8 cellular contexts compared by ENCODE assay signal in the genomic region with DNA sequence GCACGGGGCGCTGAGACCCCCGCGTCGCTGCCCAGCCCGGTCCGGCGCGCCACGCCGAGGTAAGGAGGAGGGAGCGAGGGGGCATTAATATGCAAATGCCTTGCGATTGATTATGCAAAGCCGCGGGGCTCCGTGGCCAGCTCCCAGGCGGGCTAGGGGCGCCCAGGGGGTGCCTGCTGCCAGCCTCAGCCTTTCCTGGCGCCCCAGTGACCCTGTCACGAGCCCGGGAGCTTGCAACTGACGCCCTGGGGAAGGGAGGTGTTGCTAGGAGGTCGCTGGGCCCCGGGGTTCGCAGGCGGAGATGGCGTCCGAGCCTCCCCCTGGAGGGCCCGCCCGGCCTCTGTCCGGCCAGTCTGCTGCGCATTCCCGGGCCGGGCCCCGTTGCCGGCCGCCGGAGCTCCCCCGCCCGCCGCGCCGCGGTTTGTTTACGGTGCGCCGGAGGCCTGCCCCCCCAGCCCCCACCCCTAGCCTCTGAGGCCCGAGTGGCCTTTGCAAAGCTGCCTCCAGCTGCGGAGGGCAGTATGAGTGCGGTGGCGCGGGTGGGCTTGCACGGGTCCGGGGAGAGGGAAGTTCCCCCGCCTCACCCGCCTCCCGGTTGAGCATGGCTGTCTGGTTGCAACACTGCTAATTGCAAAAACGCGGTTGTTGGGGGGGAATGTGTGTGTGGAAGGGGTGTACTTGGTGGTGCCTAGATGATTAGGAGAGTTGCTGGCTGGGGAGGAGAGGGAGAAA. TPM values are rescaled to one million over a fixed set of nuclear protein-coding genes. Genes with fewer than 3 reads are reported as not detected.
DNase-seq lines count a peak whose midpoint lies in the region; ATAC-seq and TF ChIP-seq lines count a peak whose summit lies in the region.

No MANE protein-coding gene starts in this region.

- TF ChIP-seq RAD21 in liver (IDR thresholded peaks at IDR 0.05): no peak

- H3K27ac ChIP-seq in liver (ENCODE audit: low read depth in 1 of 2, low read length in 2 of 2): peak overlapping the region; percentile 66 to 83

- no peaks in the 10 kb centered on the region for H3K36me3 ChIP-seq in liver (ENCODE audit: control insufficient read depth in 4 of 4, insufficient read depth in 3 of 4, low read depth in 1 of 4, low read length in 3 of 4)

- peaks cover 0 to 38% (median 23%) of the 10 kb centered on the region in 4 donors for H3K4me1 ChIP-seq in liver (ENCODE audit: control insufficient read depth in 4 of 4, insufficient read depth in 4 of 4, low read length in 3 of 4)

- peak; percentile 44 for ATAC-seq in HG03097 (IDR thresholded peaks at IDR 0.05; ENCODE audit: low FRiP score, unreplicated experiment)

- H3K4me3 ChIP-seq in liver (ENCODE audit: low read depth in 1 of 3, low read length in 3 of 3): peak overlapping the region; percentile 83 to 90 (median 90)

- no peak for TF ChIP-seq CTCF in liver (IDR thresholded peaks at IDR 0.05; ENCODE audit: low read depth, low read length, missing input control)

- H3K9me3 ChIP-seq in liver (ENCODE audit: control insufficient read depth in 4 of 4, low read length in 3 of 4): no peaks in the 10 kb centered on the region

- WGBS in liver: under 1% methylated on average over 59 of the region's 59 CpGs

- DNase-seq in NCI-H146 (lab: John Stamatoyannopoulos, UW) (peak; percentile 63), NCI-H146 treated with DMSO at 0.1 percent for 48 hours (lab: John Stamatoyannopoulos, UW; ENCODE audit: unreplicated experiment) (no peak), SIG-M5 treated with dmso at 0.1 percent for 504 hours (lab: John Stamatoyannopoulos, UW; ENCODE audit: unreplicated experiment) (peak; percentile 91), cerebellar cortex (ENCODE audit: low spot score) (peak; percentile 34), superior temporal gyrus (ENCODE audit: extremely low spot score) (peak; percentile 26), NCI-H1436 (lab: John Stamatoyannopoulos, UW) (no peak)

- no peaks in the 10 kb centered on the region for H3K27me3 ChIP-seq in liver (ENCODE audit: control insufficient read depth in 4 of 4, insufficient read depth in 4 of 4, low read length in 3 of 4)

- H3K9ac ChIP-seq in liver (ENCODE audit: low read depth in 1 of 2, low read length in 2 of 2): peak overlapping the region; percentile 26 to 67

TF ChIP-seq in liver, 16 proteins besides CTCF, POLR2A, EP300 and RAD21:
- TF ChIP-seq, protein P1, sequence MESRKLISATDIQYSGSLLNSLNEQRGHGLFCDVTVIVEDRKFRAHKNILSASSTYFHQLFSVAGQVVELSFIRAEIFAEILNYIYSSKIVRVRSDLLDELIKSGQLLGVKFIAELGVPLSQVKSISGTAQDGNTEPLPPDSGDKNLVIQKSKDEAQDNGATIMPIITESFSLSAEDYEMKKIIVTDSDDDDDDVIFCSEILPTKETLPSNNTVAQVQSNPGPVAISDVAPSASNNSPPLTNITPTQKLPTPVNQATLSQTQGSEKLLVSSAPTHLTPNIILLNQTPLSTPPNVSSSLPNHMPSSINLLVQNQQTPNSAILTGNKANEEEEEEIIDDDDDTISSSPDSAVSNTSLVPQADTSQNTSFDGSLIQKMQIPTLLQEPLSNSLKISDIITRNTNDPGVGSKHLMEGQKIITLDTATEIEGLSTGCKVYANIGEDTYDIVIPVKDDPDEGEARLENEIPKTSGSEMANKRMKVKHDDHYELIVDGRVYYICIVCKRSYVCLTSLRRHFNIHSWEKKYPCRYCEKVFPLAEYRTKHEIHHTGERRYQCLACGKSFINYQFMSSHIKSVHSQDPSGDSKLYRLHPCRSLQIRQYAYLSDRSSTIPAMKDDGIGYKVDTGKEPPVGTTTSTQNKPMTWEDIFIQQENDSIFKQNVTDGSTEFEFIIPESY (IDR thresholded peaks at IDR 0.05): no peak
- TF ChIP-seq HNF4A (conservative IDR thresholded peaks at IDR 0.05): no peak
- TF ChIP-seq YY1 (IDR thresholded peaks at IDR 0.05): peak; percentile 32
TF ChIP-seq in liver: peak in this region for 1.

RNA-seq across cellular contexts. Expression of a gene that starts 0.4 kb away (rescaled TPM):
- 10 to 100 TPM in 1 of 2 donors, 1 to 10 TPM in 1; 8.5 to 10.3 TPM for total RNA-seq in liver
- polyA plus RNA-seq in liver: 1 to 10 TPM; 3.2 to 6.3 TPM

RNA-seq across cellular contexts. Expression of a gene that starts 9.0 kb away (rescaled TPM):
- total RNA-seq in liver: 10 to 100 TPM; 31.0 to 37.1 TPM
- polyA plus RNA-seq in liver: 10 to 100 TPM; 19.2 to 27.2 TPM

RNA-seq across cellular contexts. Expression of a gene that starts 37.2 kb away (rescaled TPM):
- 1 to 10 TPM in 1 of 2 donors, under 1 TPM in 1; 0.84 to 2.3 TPM for total RNA-seq in liver
- 10 to 100 TPM in 1 of 2 donors, 1 to 10 TPM in 1; 8.8 to 13.7 TPM for polyA plus RNA-seq in liver

RNA-seq across cellular contexts. Expression of a gene that starts 48.0 kb away (rescaled TPM):
- not detected for total RNA-seq in liver
- polyA plus RNA-seq in liver: not detected

RNA-seq across cellular contexts. Expression of a gene that starts 58.6 kb away (rescaled TPM):
- total RNA-seq in liver: 10 to 100 TPM; 24.0 to 43.7 TPM
- polyA plus RNA-seq in liver: 10 to 100 TPM in 1 of 2 donors, 1 to 10 TPM in 1; 7.9 to 23.1 TPM

Comparison
In these comparisons a context has a peak if more than half of its experiments do, and no peak if none do; other contexts are left out.
1. DNase-seq: peak in NCI-H146 (single experiment), SIG-M5 treated with dmso at 0.1 percent for 504 hours (single experiment), cerebellar cortex (single experiment) and superior temporal gyrus (single experiment); none in NCI-H146 treated with DMSO at 0.1 percent for 48 hours (single experiment) and NCI-H1436 (single experiment).